In the genomic region with DNA sequence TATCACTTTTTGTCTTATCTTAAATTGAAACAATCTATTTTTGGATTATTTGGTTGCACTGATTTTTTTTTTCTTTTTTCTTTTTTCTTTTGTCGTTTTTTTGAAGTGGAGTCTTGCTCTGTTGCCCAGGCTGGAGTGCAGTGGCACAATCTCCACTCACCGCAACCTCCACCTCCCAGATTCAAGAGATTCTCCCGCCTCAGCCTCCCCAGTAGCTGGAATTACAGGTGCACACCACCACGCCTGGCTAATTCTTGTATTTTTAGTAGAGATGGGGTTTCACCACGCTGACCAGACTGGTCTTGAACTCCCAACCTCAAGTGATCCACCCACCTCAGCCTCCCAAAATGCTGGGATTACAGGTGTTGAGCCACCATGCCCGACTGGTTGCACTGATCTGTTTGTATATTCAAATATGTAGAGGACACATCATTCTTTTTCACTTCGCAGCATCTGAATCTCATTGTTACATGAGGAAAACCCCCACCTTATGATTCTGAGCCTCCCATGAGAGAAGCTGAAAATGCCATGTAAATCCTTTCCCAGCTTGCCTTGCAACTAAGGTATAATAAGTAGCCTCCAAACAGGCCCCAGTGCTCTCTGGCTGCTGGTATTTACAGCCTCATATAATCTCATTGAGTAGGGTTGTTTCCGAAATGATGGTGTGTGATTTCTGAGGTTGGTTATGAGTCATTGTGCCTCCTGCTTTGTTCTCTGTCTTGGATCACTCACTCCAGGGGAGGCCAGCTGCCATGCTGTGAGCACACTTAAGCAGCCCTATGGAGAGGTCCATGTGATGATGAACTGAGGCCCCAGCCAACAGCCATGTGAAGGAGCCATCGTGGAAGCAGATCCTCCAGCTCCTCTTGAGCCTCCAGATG, we compare ENCODE assay signal across 9 cellular contexts. TPM values are rescaled to one million over a fixed set of nuclear protein-coding genes. Genes with fewer than 3 reads are reported as not detected.
DNase-seq lines count a peak whose midpoint lies in the region; ATAC-seq, FAIRE-seq and TF ChIP-seq lines count a peak whose summit lies in the region.
"Had no signal": no experiment of that assay in that cellular context is flagged by ENCODE, and none has a peak within 500 bp of the region (broad histone marks: within the 10 kb centered on the region; RNA-seq: fewer than 3 reads in every experiment).

No MANE protein-coding gene starts in this region.

- TF ChIP-seq CTCF in astrocyte (IDR thresholded peaks at IDR 0.05; ENCODE audit: insufficient read depth, low read depth, low read length) = no peak

- H3K4me3 ChIP-seq in astrocyte (ENCODE audit: insufficient read depth, low read depth, low read length) = no peak overlapping the region
- H3K4me3 ChIP-seq: BLaER1 treated with 17β-estradiol and CSF1 and Interleukin-3, amounts not matched to agents 10 nM and 100 nM had no signal

- no peaks in the 10 kb centered on the region for H3K9me3 Mint-ChIP-seq in astrocyte (ENCODE audit: unreplicated experiment)

- H2AFZ ChIP-seq in astrocyte (ENCODE audit: low read depth, low read length) = peak overlapping the region; percentile 57

- H3K4me1 ChIP-seq in astrocyte (ENCODE audit: insufficient read depth, low read length) = peaks cover 14% of the 10 kb centered on the region

- H3K4me3 Mint-ChIP-seq in astrocyte (ENCODE audit: unreplicated experiment) = no peak overlapping the region

- FAIRE-seq in astrocyte (lab: Jason Lieb, UNC) = peak; percentile 50

- H3K4me1 Mint-ChIP-seq in astrocyte (ENCODE audit: low read depth, unreplicated experiment) = peaks cover 6% of the 10 kb centered on the region

- peak overlapping the region; percentile 17 for H3K27ac ChIP-seq in astrocyte (ENCODE audit: low read depth, low read length)
- H3K27ac ChIP-seq: BLaER1 treated with 17β-estradiol and CSF1 and Interleukin-3, amounts not matched to agents 10 nM and 100 nM had no signal

- peak overlapping the region; percentile 38 for H3K27ac Mint-ChIP-seq in astrocyte (ENCODE audit: unreplicated experiment)

- H3K9me3 ChIP-seq in astrocyte (ENCODE audit: insufficient read depth, low read depth, low read length) = no peaks in the 10 kb centered on the region
- H3K9me3 ChIP-seq: BLaER1 treated with 17β-estradiol and CSF1 and Interleukin-3, amounts not matched to agents 10 nM and 100 nM had no signal

- H3K27me3 Mint-ChIP-seq in astrocyte (ENCODE audit: low read depth, unreplicated experiment) = no peaks in the 10 kb centered on the region

- no peak overlapping the region for H3K9ac ChIP-seq in astrocyte (ENCODE audit: low read length)
- H3K9ac ChIP-seq: BLaER1 treated with 17β-estradiol and CSF1 and Interleukin-3, amounts not matched to agents 10 nM and 100 nM had no signal

- peaks cover 3% of the 10 kb centered on the region for H3K36me3 Mint-ChIP-seq in astrocyte (ENCODE audit: low read depth, unreplicated experiment)

- H3K27me3 ChIP-seq in astrocyte (ENCODE audit: insufficient read depth, low read length) = no peaks in the 10 kb centered on the region
- H3K27me3 ChIP-seq: BLaER1 treated with 17β-estradiol and CSF1 and Interleukin-3, amounts not matched to agents 10 nM and 100 nM had no signal

- no peaks in the 10 kb centered on the region for H3K36me3 ChIP-seq in astrocyte (ENCODE audit: insufficient read depth, low read length)
- H3K36me3 ChIP-seq: BLaER1 treated with 17β-estradiol and CSF1 and Interleukin-3, amounts not matched to agents 10 nM and 100 nM had no signal

- DNase-seq in NCI-H2171 treated with DMSO at 0.1 percent for 48 hours (lab: John Stamatoyannopoulos, UW) = peak; percentile 10
- no peak for DNase-seq in NCI-H2171 (lab: John Stamatoyannopoulos, UW)
- peak; percentile 67 for DNase-seq in NCI-H2196 treated with DMSO at 0.1 percent for 48 hours (lab: John Stamatoyannopoulos, UW; ENCODE audit: unreplicated experiment)
- DNase-seq in astrocyte (ENCODE audit: low read depth) = peak; percentile 82
- peak in 2 of 3 donors; percentile 52 for DNase-seq in stimulated activated CD4-positive, alpha-beta T cell treated with anti-CD3 and anti-CD28 coated beads, TNF-alpha, amount 100 ng/mL, for 48 hours (ENCODE audit: low read depth in 3 of 3)
- DNase-seq in D341Med (ENCODE audit: low spot score) = no peak
- DNase-seq in NCI-H187 (lab: John Stamatoyannopoulos, UW) = no peak

- H3K4me2 ChIP-seq in astrocyte (ENCODE audit: low read length) = peak overlapping the region; percentile 59
- H3K4me2 ChIP-seq: BLaER1 treated with 17β-estradiol and CSF1 and Interleukin-3, amounts not matched to agents 10 nM and 100 nM had no signal

- ATAC-seq in HG02588 (IDR thresholded peaks at IDR 0.05; ENCODE audit: unreplicated experiment) = peak; percentile 36

- H3K79me2 ChIP-seq in astrocyte (ENCODE audit: insufficient read depth, low read length) = no peaks in the 10 kb centered on the region

- H4K20me1 ChIP-seq in astrocyte (ENCODE audit: insufficient read depth, low read length) = no peaks in the 10 kb centered on the region
- H4K20me1 ChIP-seq: BLaER1 treated with 17β-estradiol and CSF1 and Interleukin-3, amounts not matched to agents 10 nM and 100 nM had no signal

RNA-seq across cellular contexts. Expression of a gene that starts 5.2 kb away (rescaled TPM):
- 1,238 and 1,270 TPM in 2 replicates for total RNA-seq in astrocyte

RNA-seq across cellular contexts. Expression of a gene that starts 40.7 kb away (rescaled TPM):
- 49.7 and 55.6 TPM in 2 replicates for total RNA-seq in astrocyte

Comparison
In these comparisons a context has a peak if more than half of its experiments do, and no peak if none do; other contexts are left out.
1. DNase-seq: peak in NCI-H2171 treated with DMSO at 0.1 percent for 48 hours (single experiment), NCI-H2196 treated with DMSO at 0.1 percent for 48 hours (single experiment), astrocyte (single experiment) and stimulated activated CD4-positive, alpha-beta T cell treated with anti-CD3 and anti-CD28 coated beads, TNF-alpha, amount 100 ng/mL, for 48 hours (2 of 3); none in NCI-H2171 (single experiment), D341Med (single experiment) and NCI-H187 (0 of 2).